8 cellular contexts compared by ENCODE assay signal in genomic region chr18:57737661-57738060, GRCh38.
DNase-seq lines count a peak whose midpoint lies in the region; ATAC-seq and TF ChIP-seq lines count a peak whose summit lies in the region.

No MANE protein-coding gene starts in this region.

- TF ChIP-seq EP300 in SK-N-SH (IDR thresholded peaks at IDR 0.05; ENCODE audit: borderline replicate concordance in 1 of 2, low read depth in 1 of 2, low read length in 1 of 2), result no peak

- no peaks in the 10 kb centered on the region for H3K9me2 ChIP-seq in SK-N-SH

- H3K27me3 ChIP-seq in SK-N-SH (ENCODE audit: insufficient read depth), result no peaks in the 10 kb centered on the region
- no peaks in the 10 kb centered on the region for H3K27me3 ChIP-seq in BE2C

- H3K36me3 ChIP-seq in SK-N-SH (replicated peaks in 1 of 2; ENCODE audit: control insufficient read depth in 1 of 2, insufficient read depth in 2 of 2, low read length in 1 of 2), result peaks cover 0 to 16% of the 10 kb centered on the region in 2 experiments
- H3K36me3 ChIP-seq in BE2C, result no peaks in the 10 kb centered on the region

- CTCF ChIA-PET in SK-N-SH (lab: Yijun Ruan, JAX), result no interaction called here

- peaks cover 33% of the 10 kb centered on the region for H4K20me1 ChIP-seq in SK-N-SH (ENCODE audit: insufficient read depth)

- H3K4me1 ChIP-seq in SK-N-SH (ENCODE audit: control insufficient read depth in 1 of 2, insufficient read depth in 2 of 2, low read depth in 1 of 2, low read length in 1 of 2), result peaks cover 0 to 23% of the 10 kb centered on the region in 2 experiments; a peak in 2 of 4 replicates
- H3K4me1 ChIP-seq in BE2C, result no peaks in the 10 kb centered on the region

- peaks cover 96% of the 10 kb centered on the region for H3K79me2 ChIP-seq in SK-N-SH (ENCODE audit: insufficient read depth)

- no peak for TF ChIP-seq RAD21 in SK-N-SH (IDR thresholded peaks at IDR 0.05; ENCODE audit: low read length)

- TF ChIP-seq CTCF in SK-N-SH (IDR thresholded peaks at IDR 0.05) (no peak), foreskin fibroblast (IDR thresholded peaks at IDR 0.05; ENCODE audit: low read depth, low read length) (no peak), BE2C (IDR thresholded peaks at IDR 0.05; ENCODE audit: low read depth, low read length) (no peak)

- H3K4me2 ChIP-seq in SK-N-SH, result peak overlapping the region; percentile 39; the same call in 1 of the 2 replicates

- H3K9me3 ChIP-seq in SK-N-SH (no peaks in the 10 kb centered on the region), BE2C (no peaks in the 10 kb centered on the region)

- POLR2A ChIA-PET in SK-N-SH (lab: Yijun Ruan, JAX), result no interaction called here

- peaks cover 26% of the 10 kb centered on the region for H3F3A ChIP-seq in SK-N-SH (replicated peaks; ENCODE audit: insufficient read depth)

- WGBS in SK-N-SH (ENCODE audit: low lambda C conversion rate), result 33% methylated on average over 6 of the region's 6 CpGs

- no peak overlapping the region for H3K4me3 ChIP-seq in SK-N-SH (ENCODE audit: low read depth in 2 of 2, low read length in 1 of 2)
- peak overlapping the region; percentile 9 to 27 for H3K4me3 ChIP-seq in foreskin fibroblast (ENCODE audit: low read depth in 1 of 2, low read length in 2 of 2)
- no peak overlapping the region for H3K4me3 ChIP-seq in BE2C (ENCODE audit: low read depth, low read length)

- no peak overlapping the region for H2AFZ ChIP-seq in SK-N-SH (ENCODE audit: low read depth)

- peak overlapping the region in 1 of 2 experiments; percentile 47; a peak in 1 of 4 replicates for H3K27ac ChIP-seq in SK-N-SH (ENCODE audit: low read depth in 2 of 2, low read length in 1 of 2)

- intact Hi-C loops in posterior vena cava (cut with DNase I), result no loop called here

- peak; percentile 96 for DNase-seq in EH (ENCODE audit: low read depth)
- DNase-seq in SK-N-SH, result no peak
- peak; percentile 98 for DNase-seq in foreskin fibroblast
- DNase-seq in posterior vena cava (ENCODE audit: low spot score), result peak; percentile 93
- no peak for DNase-seq in activated effector memory CD4-positive, alpha-beta T cell treated with anti-CD3 and anti-CD28 coated beads, Interleukin-2, amount 50 U/mL, for 16 hours
- no peak for DNase-seq in BE2C
- DNase-seq in islet precursor cell, result no peak

- no peak for ATAC-seq in activated CD4-positive, CD25-positive, alpha-beta regulatory T cell treated with anti-CD3 and anti-CD28 coated beads, Interleukin-2, amount 50 U/mL, for 24 hours

- no peak overlapping the region for H3K9ac ChIP-seq in SK-N-SH

TF ChIP-seq in SK-N-SH, 30 proteins besides CTCF, POLR2A, EP300 and RAD21:
- TF ChIP-seq, protein P1, sequence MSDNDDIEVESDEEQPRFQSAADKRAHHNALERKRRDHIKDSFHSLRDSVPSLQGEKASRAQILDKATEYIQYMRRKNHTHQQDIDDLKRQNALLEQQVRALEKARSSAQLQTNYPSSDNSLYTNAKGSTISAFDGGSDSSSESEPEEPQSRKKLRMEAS (IDR thresholded peaks at IDR 0.05; ENCODE audit: low read depth), result peak; percentile 70
- TF ChIP-seq TCF12 (IDR thresholded peaks at IDR 0.05), result peak; percentile 30; the same call in 1 of the 2 replicates
- 0 out of 2 replicates have a peak, but pooled peaks have one; percentile 19 for TF ChIP-seq GABPA (IDR thresholded peaks at IDR 0.05; ENCODE audit: low read depth)
- no peak for TF ChIP-seq POLR2AphosphoS5 (IDR thresholded peaks at IDR 0.05; ENCODE audit: low read depth, low read length)

Comparison
In these comparisons a context has a peak if more than half of its experiments do, and no peak if none do; other contexts are left out.
1. DNase-seq: peak in EH (single experiment), foreskin fibroblast (2 of 2) and posterior vena cava (single experiment); none in SK-N-SH (single experiment), activated effector memory CD4-positive, alpha-beta T cell treated with anti-CD3 and anti-CD28 coated beads, Interleukin-2, amount 50 U/mL, for 16 hours (single experiment), BE2C (single experiment) and islet precursor cell (single experiment).
2. H3K4me3 ChIP-seq: peak in foreskin fibroblast (2 of 2); none in SK-N-SH (0 of 2) and BE2C (single experiment).